In genomic region chr17:39196191-39196819, GRCh38 we compare ENCODE assay signal across 9 cellular contexts. TPM values are rescaled to one million over a fixed set of nuclear protein-coding genes. Genes with fewer than 3 reads are reported as not detected.
A peak's percentile ranks its signal among the peaks of the same experiment; 100 is the strongest.
DNase-seq lines count a peak whose midpoint lies in the region; ATAC-seq, FAIRE-seq and TF ChIP-seq lines count a peak whose summit lies in the region.
"Had no signal": no experiment of that assay in that cellular context is flagged by ENCODE, and none has a peak within 500 bp of the region (broad histone marks: within the 10 kb centered on the region; RNA-seq: fewer than 3 reads in every experiment).

No MANE protein-coding gene starts in this region.

- TF ChIP-seq POLR2A in esophagus squamous epithelium (IDR thresholded peaks at IDR 0.05) (no peak), gastrocnemius medialis (IDR thresholded peaks at IDR 0.05) (peak; percentile 71 to 75)

- 47 to 58% methylated on average over 4 to 5 of the region's 9 CpGs for WGBS in esophagus squamous epithelium, 2 donors

- no peak for FAIRE-seq in kidney (lab: Jason Lieb, UNC)
- FAIRE-seq: pancreas had no signal

- POLR2A ChIA-PET in Panc1 (lab: Charles Lee): no interaction called here

- H3K4me3 ChIP-seq in Panc1 (ENCODE audit: low read depth in 2 of 2, low read length in 2 of 2) (peak overlapping the region; percentile 68 to 69), esophagus squamous epithelium (peak overlapping the region; percentile 50 to 84 (median 74)), gastrocnemius medialis (peak overlapping the region; percentile 62 to 95 (median 87)), kidney (ENCODE audit: low read length in 2 of 2) (peak overlapping the region in 1 of 2 donors; percentile 63)

- BruUV-seq in Panc1 (replicated peaks; lab: Mats Ljungman, UMichigan): no TSS peak

- in situ Hi-C loops in Panc1 (cut with HindIII; ENCODE audit: low pct_unique_long_range_greater_than_20kb, low sequenced_read_pairs): no loop called here
- in situ Hi-C loops in gastrocnemius medialis (cut with MboI; ENCODE audit: low sequenced_read_pairs in 4 of 4): no loop called here

- CTCF ChIA-PET in Panc1 (lab: Charles Lee): no interaction called here

- no peaks in the 10 kb centered on the region for H3K27me3 ChIP-seq in Panc1 (ENCODE audit: control insufficient read depth, insufficient read depth, low read length)
- no peaks in the 10 kb centered on the region for H3K27me3 ChIP-seq in esophagus squamous epithelium
- no peaks in the 10 kb centered on the region for H3K27me3 ChIP-seq in gastrocnemius medialis
- H3K27me3 ChIP-seq: pancreas had no signal

- peak overlapping the region; percentile 72 for H3K27ac ChIP-seq in Panc1 (ENCODE audit: low read length)
- H3K27ac ChIP-seq in esophagus squamous epithelium: peak overlapping the region in 3 of 4 donors; percentile 81 to 97 (median 95)
- peak overlapping the region; percentile 87 to 99 (median 94) for H3K27ac ChIP-seq in gastrocnemius medialis
- no peak overlapping the region for H3K27ac ChIP-seq in kidney (ENCODE audit: low read depth in 2 of 2, low read length in 2 of 2)
- H3K27ac ChIP-seq: pancreas had no signal

- H3K9me3 ChIP-seq in ES-I3 (ENCODE audit: control insufficient read depth, insufficient read depth, low read length): no peaks in the 10 kb centered on the region
- H3K9me3 ChIP-seq in Panc1 (ENCODE audit: control insufficient read depth, insufficient read depth, low read depth, low read length): no peaks in the 10 kb centered on the region
- no peaks in the 10 kb centered on the region for H3K9me3 ChIP-seq in esophagus squamous epithelium
- H3K9me3 ChIP-seq in gastrocnemius medialis: no peaks in the 10 kb centered on the region
- H3K9me3 ChIP-seq in kidney (ENCODE audit: control insufficient read depth in 1 of 2, low read length in 2 of 2): no peaks in the 10 kb centered on the region
- H3K9me3 ChIP-seq: pancreas had no signal

- H3K9ac ChIP-seq in ES-I3 (ENCODE audit: low read depth, low read length): peak overlapping the region; percentile 90
- peak overlapping the region in 1 of 2 donors; percentile 7 for H3K9ac ChIP-seq in kidney (ENCODE audit: low read length in 2 of 2)

- ATAC-seq in Panc1 (no peak), gastrocnemius medialis (peak; percentile 17 to 26)

- no peak for DNase-seq in Panc1 (ENCODE audit: low read depth, low spot score)
- DNase-seq in esophagus squamous epithelium (lab: John Stamatoyannopoulos, UW): no peak
- peak; percentile 71 to 91 for DNase-seq in gastrocnemius medialis
- DNase-seq in activated effector memory CD4-positive, alpha-beta T cell treated with anti-CD3 and anti-CD28 coated beads, Interleukin-2, amount 50 U/mL, for 16 hours: no peak
- no peak for DNase-seq in kidney
- no peak for DNase-seq in NCI-H446 (lab: John Stamatoyannopoulos, UW)
- no peak for DNase-seq in NCI-H2029 treated with DMSO at 0.1 percent for 48 hours (lab: John Stamatoyannopoulos, UW)

- peaks cover 18% of the 10 kb centered on the region for H3K4me1 ChIP-seq in ES-I3 (ENCODE audit: insufficient read depth, low read length)
- peaks cover 24% of the 10 kb centered on the region for H3K4me1 ChIP-seq in Panc1 (ENCODE audit: control insufficient read depth, insufficient read depth, low read length)
- H3K4me1 ChIP-seq in esophagus squamous epithelium: peaks cover 33 to 66% (median 42%) of the 10 kb centered on the region in 3 donors
- H3K4me1 ChIP-seq in gastrocnemius medialis: peaks cover 59 to 66% of the 10 kb centered on the region in 2 donors
- H3K4me1 ChIP-seq in kidney (ENCODE audit: control insufficient read depth in 1 of 2, insufficient read depth in 1 of 2, low read depth in 1 of 2, low read length in 2 of 2): peaks cover 5 to 9% of the 10 kb centered on the region in 2 donors

- peaks cover 9% of the 10 kb centered on the region; the same call in 1 of the 2 replicates for H3K36me3 ChIP-seq in ES-I3 (ENCODE audit: insufficient read depth, low read length)
- H3K36me3 ChIP-seq in Panc1 (ENCODE audit: control insufficient read depth, insufficient read depth, low read length): peaks cover 6% of the 10 kb centered on the region; the same call in 1 of the 2 replicates
- peaks cover 0 to 28% (median 0%) of the 10 kb centered on the region in 3 donors for H3K36me3 ChIP-seq in esophagus squamous epithelium
- H3K36me3 ChIP-seq in gastrocnemius medialis: peaks cover 0 to 4% of the 10 kb centered on the region in 2 donors
- H3K36me3 ChIP-seq in kidney (ENCODE audit: control insufficient read depth in 1 of 2, insufficient read depth in 2 of 2, low read length in 2 of 2): peaks cover 0 to 4% of the 10 kb centered on the region in 2 donors

- intact Hi-C loops in Panc1 (cut with micrococcal nuclease; ENCODE audit: unreplicated experiment) (no loop called here), esophagus squamous epithelium (cut with DNase I) (no loop called here), gastrocnemius medialis (cut with DNase I; ENCODE audit: low total_unique reads) (loop anchor here (10.0 kb wide), 2 partner anchors 468 to 1148 kb away; partner anchors contain the start of genes PNMT and TCAP), kidney (cut with DNase I) (no loop called here)

- TF ChIP-seq CTCF in Panc1 (IDR thresholded peaks at IDR 0.05) (no peak), esophagus squamous epithelium (IDR thresholded peaks at IDR 0.05) (no peak), gastrocnemius medialis (IDR thresholded peaks at IDR 0.05 in 4 of 5, conservative IDR thresholded peaks at IDR 0.05 in 1 of 5) (no peak), kidney (IDR thresholded peaks at IDR 0.05; ENCODE audit: borderline replicate concordance, extremely low read depth, insufficient read depth) (no peak)

RNA-seq across cellular contexts. Expression of gene CACNB1, which starts 1.2 kb away (rescaled TPM):
- total RNA-seq in Panc1 (2021; ENCODE audit: unreplicated experiment): 14.9 TPM
- polyA plus RNA-seq in Panc1 (2012; ENCODE audit: insufficient read length): 5.7 TPM
- 1 to 10 TPM in 2 of 4 donors, under 1 TPM in 2; 0.53 to 3.6 (median 0.99) TPM for total RNA-seq in esophagus squamous epithelium
- total RNA-seq in gastrocnemius medialis: 100 to 1,000 TPM; 236 to 432 (median 340) TPM
- total RNA-seq in kidney: 9.9 TPM
- 1.4 TPM for polyA plus RNA-seq in kidney (ENCODE audit: insufficient read depth, low read depth, low replicate concordance)

RNA-seq across cellular contexts. Expression of gene RPL19, which starts 3.8 kb away (rescaled TPM):
- total RNA-seq in Panc1 (2021; ENCODE audit: unreplicated experiment) (971 TPM), esophagus squamous epithelium (1,000 to 10,000 TPM; 1,949 to 3,028 (median 2,392) TPM), gastrocnemius medialis (1,000 to 10,000 TPM; 1,960 to 2,584 (median 2,358) TPM), kidney (1,460 TPM)
- 994 TPM for polyA plus RNA-seq in Panc1 (2012; ENCODE audit: insufficient read length)
- polyA plus RNA-seq in kidney (ENCODE audit: insufficient read depth, low read depth, low replicate concordance): 2,512 TPM

RNA-seq across cellular contexts. Expression of gene STAC2, which starts 29.4 kb away (rescaled TPM):
- 0.08 TPM for total RNA-seq in Panc1 (2021; ENCODE audit: unreplicated experiment)
- polyA plus RNA-seq in Panc1 (2012; ENCODE audit: insufficient read length): not detected
- under 1 TPM in 2 of 4 donors, not detected in 2; 0.18 to 0.19 TPM for total RNA-seq in esophagus squamous epithelium
- not detected for total RNA-seq in gastrocnemius medialis
- 15.3 TPM for total RNA-seq in kidney
- 18.9 TPM for polyA plus RNA-seq in kidney (ENCODE audit: insufficient read depth, low read depth, low replicate concordance)

RNA-seq across cellular contexts. Expression of gene ARL5C, which starts 30.3 kb away (rescaled TPM):
- total RNA-seq in Panc1 (2021; ENCODE audit: unreplicated experiment): not detected
- not detected for polyA plus RNA-seq in Panc1 (2012; ENCODE audit: insufficient read length)
- total RNA-seq in esophagus squamous epithelium: not detected
- total RNA-seq in gastrocnemius medialis: under 1 TPM in 2 of 4 donors, not detected in 2; 0.20 to 0.22 TPM
- total RNA-seq in kidney: not detected
- polyA plus RNA-seq in kidney (ENCODE audit: insufficient read depth, low read depth, low replicate concordance): not detected

RNA-seq across cellular contexts. Expression of gene PLXDC1, which starts 44.9 kb away (rescaled TPM):
- not detected for total RNA-seq in Panc1 (2021; ENCODE audit: unreplicated experiment)
- polyA plus RNA-seq in Panc1 (2012; ENCODE audit: insufficient read length): 0.57 TPM
- 1 to 10 TPM; 1.2 to 7.2 (median 4.6) TPM for total RNA-seq in esophagus squamous epithelium
- total RNA-seq in gastrocnemius medialis: 1 to 10 TPM in 3 of 4 donors, under 1 TPM in 1; 0.49 to 4.5 (median 2.4) TPM
- total RNA-seq in kidney: 11.1 TPM
- 4.5 TPM for polyA plus RNA-seq in kidney (ENCODE audit: insufficient read depth, low read depth, low replicate concordance)

Comparison
In these comparisons a context has a peak if more than half of its experiments do, and no peak if none do; other contexts are left out.
1. DNase-seq: peak in gastrocnemius medialis (2 of 2); none in Panc1 (single experiment), esophagus squamous epithelium (single experiment), activated effector memory CD4-positive, alpha-beta T cell treated with anti-CD3 and anti-CD28 coated beads, Interleukin-2, amount 50 U/mL, for 16 hours (single experiment), kidney (single experiment), NCI-H446 (0 of 2) and NCI-H2029 treated with DMSO at 0.1 percent for 48 hours (single experiment).
2. H3K27ac ChIP-seq: peak in Panc1 (single experiment), esophagus squamous epithelium (3 of 4) and gastrocnemius medialis (4 of 4); none in kidney (0 of 2).
3. POLR2A ChIP-seq: peak in gastrocnemius medialis (2 of 2); none in esophagus squamous epithelium (0 of 4).
4. RNA of gene CACNB1, which starts 1.2 kb away (total RNA-seq): 236 to 432 TPM in gastrocnemius medialis; 14.9 TPM in Panc1 (single experiment), 9.9 TPM in kidney (single experiment) and 0.53 to 3.6 TPM in esophagus squamous epithelium; every median in the first group is over 10 times any median in the second.
5. RNA of gene STAC2, which starts 29.4 kb away (total RNA-seq): 15.3 TPM in kidney (single experiment); 0.18 to 0.19 TPM in esophagus squamous epithelium, 0.08 TPM in Panc1 (single experiment) and not detected in gastrocnemius medialis; every median in the first group is over 10 times any median in the second.